ENCODE assay signal across 26 cellular contexts in the genomic region with DNA sequence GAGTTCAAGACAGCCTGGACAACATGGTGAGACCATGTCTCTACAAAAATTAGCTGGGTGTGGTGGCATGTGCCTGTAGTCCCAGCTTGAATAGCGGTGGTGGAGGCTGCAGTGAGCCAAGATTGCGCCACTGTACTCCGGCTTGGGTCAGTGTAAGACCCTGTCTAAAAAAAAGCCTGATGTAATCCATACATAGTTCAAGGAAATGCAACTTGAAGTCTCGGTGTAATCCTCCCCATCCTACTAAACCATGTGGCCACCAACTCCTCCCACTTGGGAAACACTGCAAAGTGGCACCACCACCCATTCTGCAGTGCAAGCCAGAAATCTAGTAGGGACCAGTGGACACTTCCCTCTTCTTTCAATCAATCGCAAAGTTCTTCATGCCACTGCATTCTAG. TPM values are rescaled to one million over a fixed set of nuclear protein-coding genes. Genes with fewer than 3 reads are reported as not detected.
DNase-seq lines count a peak whose midpoint lies in the region; ATAC-seq and TF ChIP-seq lines count a peak whose summit lies in the region.
"Had no signal": no experiment of that assay in that cellular context is flagged by ENCODE, and none has a peak within 500 bp of the region (broad histone marks: within the 10 kb centered on the region; RNA-seq: fewer than 3 reads in every experiment).

No MANE protein-coding gene starts in this region.

- DNase-seq in CD1c-positive myeloid dendritic cell (ENCODE audit: extremely low spot score) = peak; percentile 26
- peak; percentile 76 for DNase-seq in NB4 (ENCODE audit: low read depth)
- DNase-seq in RWPE1 (ENCODE audit: low spot score) = no peak
- DNase-seq in lower lobe of right lung = peak; percentile 55
- DNase-seq in T1000 (lab: John Stamatoyannopoulos, UW) = no peak
- DNase-seq in EL = no peak
- DNase-seq in GOT3 (lab: John Stamatoyannopoulos, UW) = no peak
- DNase-seq: BE2C; Caco-2; CD4-positive, alpha-beta memory T cell; DMS 273 treated with DMSO at 0.1 percent for 48 hours; DMS79 treated with DMSO at 0.1 percent for 48 hours; H9; HFFc6; KG1; NCI-H1048; NCI-H1417 treated with DMSO at 0.1 percent for 48 hours; NCI-H187; NCI-H2107; PC-3; RPMI8226; SHP77 treated with DMSO at 0.1 percent for 48 hours had no signal

- no peaks in the 10 kb centered on the region for H3K27me3 ChIP-seq in lower lobe of right lung (ENCODE audit: low read depth)
- H3K27me3 ChIP-seq: BE2C had no signal

- no peak overlapping the region for H3K4me3 ChIP-seq in NB4 (ENCODE audit: low read depth, low read length)
- no peak overlapping the region for H3K4me3 ChIP-seq in lower lobe of right lung
- H3K4me3 ChIP-seq: A549, GM12878 had no signal

- H3K36me3 ChIP-seq in lower lobe of right lung = no peaks in the 10 kb centered on the region
- H3K36me3 ChIP-seq: BE2C had no signal

- ATAC-seq in lower lobe of right lung = no peak
- no peak for ATAC-seq in GM18519 (IDR thresholded peaks at IDR 0.05; ENCODE audit: low FRiP score, unreplicated experiment)
- ATAC-seq: A549, GM12878, PC-3, SK-N-SH treated with all-trans-retinoic acid at 6 μM for 48 hours had no signal

- TF ChIP-seq CTCF in NB4 (IDR thresholded peaks at IDR 0.05; ENCODE audit: low read depth, low read length) (no peak), RWPE1 (conservative IDR thresholded peaks at IDR 0.05; ENCODE audit: low read depth) (no peak), lower lobe of right lung (IDR thresholded peaks at IDR 0.05) (no peak)

- peaks cover 14% of the 10 kb centered on the region for H3K4me1 ChIP-seq in lower lobe of right lung
- H3K4me1 ChIP-seq: BE2C had no signal

- CTCF ChIA-PET in RWPE1 (lab: Yijun Ruan, JAX) = interaction anchor here (0.6 kb wide), 1 partner anchor 203 kb away, joined by 3 read pairs; no protein-coding TSS in a partner anchor

- H3K27ac ChIP-seq in RWPE1 (0 out of 2 replicates have a peak overlapping the region, but pooled peaks have one; percentile 35), lower lobe of right lung (no peak overlapping the region)
- H3K27ac ChIP-seq: A549 had no signal

- intact Hi-C loops in lower lobe of right lung (cut with DNase I) = no loop called here

- POLR2A ChIA-PET in RWPE1 (lab: Yijun Ruan, JAX; ENCODE audit: low non-redundant PET) = no interaction called here

- H3K9me3 ChIP-seq in lower lobe of right lung = no peaks in the 10 kb centered on the region
- H3K9me3 ChIP-seq: A549, BE2C, Caco-2 had no signal

- TF ChIP-seq POLR2A in NB4 (IDR thresholded peaks at IDR 0.05; ENCODE audit: extremely low read depth, insufficient read length) = no peak

RNA-seq across cellular contexts. Expression of gene KPNB1, which starts 5.4 kb away (rescaled TPM):
- 210 TPM for total RNA-seq in lower lobe of right lung

RNA-seq across cellular contexts. Expression of gene TBKBP1, which starts 49.6 kb away (rescaled TPM):
- total RNA-seq in lower lobe of right lung = 8.3 TPM

Comparison
In these comparisons a context has a peak if more than half of its experiments do, and no peak if none do; other contexts are left out.
1. DNase-seq: peak in CD1c-positive myeloid dendritic cell (single experiment), NB4 (single experiment) and lower lobe of right lung (single experiment); none in RWPE1 (single experiment), T1000 (single experiment), EL (single experiment) and GOT3 (single experiment).